ENCODE assay signal across 8 cellular contexts in the genomic region with DNA sequence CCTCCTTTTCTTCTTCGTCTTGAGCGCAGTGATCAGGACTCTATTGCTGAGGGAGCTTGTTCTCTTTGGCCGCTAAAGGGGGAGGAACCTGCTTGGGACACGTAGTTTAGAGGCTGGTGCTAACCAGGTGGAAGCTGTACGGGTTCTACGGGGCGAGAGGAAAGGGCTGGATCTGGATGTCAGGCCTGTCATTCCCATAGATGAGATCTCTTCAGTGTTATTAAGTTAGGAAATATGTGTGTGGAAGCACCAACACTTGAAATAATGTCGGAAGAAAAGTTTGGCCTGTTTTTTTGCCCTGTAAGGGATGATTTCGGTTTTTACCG. TPM values are rescaled to one million over a fixed set of nuclear protein-coding genes. Genes with fewer than 3 reads are reported as not detected.
DNase-seq lines count a peak whose midpoint lies in the region; ATAC-seq and TF ChIP-seq lines count a peak whose summit lies in the region.

No MANE protein-coding gene starts in this region.

- no peaks in the 10 kb centered on the region for H3K9me3 ChIP-seq in WERI-Rb-1 (ENCODE audit: severe bottlenecking)
- no peaks in the 10 kb centered on the region for H3K9me3 ChIP-seq in muscle layer of duodenum (ENCODE audit: control insufficient read depth in 1 of 2, low read length in 2 of 2)
- H3K9me3 ChIP-seq in vagina: no peaks in the 10 kb centered on the region

- ATAC-seq in GM21528 (IDR thresholded peaks at IDR 0.05; ENCODE audit: low FRiP score, unreplicated experiment): peak; percentile 61

- peaks cover 40% of the 10 kb centered on the region for H3K36me3 ChIP-seq in WERI-Rb-1
- peaks cover 7 to 20% of the 10 kb centered on the region in 2 donors for H3K36me3 ChIP-seq in muscle layer of duodenum (ENCODE audit: control insufficient read depth in 1 of 2, insufficient read depth in 2 of 2, low read length in 2 of 2)
- peaks cover 0 to 16% of the 10 kb centered on the region in 2 donors for H3K36me3 ChIP-seq in vagina

- intact Hi-C loops in vagina (cut with DNase I): no loop called here

- TF ChIP-seq CTCF in WERI-Rb-1 (IDR thresholded peaks at IDR 0.05; ENCODE audit: low read depth, low read length) (no peak), epithelial cell of proximal tubule (conservative IDR thresholded peaks at IDR 0.05; ENCODE audit: low read depth, low read length) (no peak), vagina (IDR thresholded peaks at IDR 0.05) (no peak)

- H3K27ac ChIP-seq in WERI-Rb-1 (peak overlapping the region; percentile 85), muscle layer of duodenum (ENCODE audit: low read length) (peak overlapping the region; percentile 95), vagina (peak overlapping the region; percentile 88)

- H3K27me3 ChIP-seq in WERI-Rb-1 (ENCODE audit: insufficient read depth, low read depth, severe bottlenecking): no peaks in the 10 kb centered on the region
- no peaks in the 10 kb centered on the region for H3K27me3 ChIP-seq in muscle layer of duodenum (ENCODE audit: low read depth, low read length)
- no peaks in the 10 kb centered on the region for H3K27me3 ChIP-seq in vagina

- peak overlapping the region; percentile 83 for H3K4me3 ChIP-seq in WERI-Rb-1 (ENCODE audit: low read depth, low read length)
- H3K4me3 ChIP-seq in epithelial cell of proximal tubule (ENCODE audit: low read depth, low read length): peak overlapping the region; percentile 97
- H3K4me3 ChIP-seq in muscle layer of duodenum (ENCODE audit: low read depth in 1 of 2, low read length in 2 of 2): peak overlapping the region; percentile 95 to 100
- peak overlapping the region; percentile 99 to 100 for H3K4me3 ChIP-seq in vagina

- H3K4me1 ChIP-seq in muscle layer of duodenum (ENCODE audit: control insufficient read depth in 1 of 2, insufficient read depth in 2 of 2, low read length in 2 of 2) (peaks cover 14 to 37% of the 10 kb centered on the region in 2 donors), vagina (peaks cover 37% of the 10 kb centered on the region)

- peak; percentile 38 for DNase-seq in NCI-H345 (lab: John Stamatoyannopoulos, UW)
- no peak for DNase-seq in NCI-H345 treated with DMSO at 0.1 percent for 48 hours (lab: John Stamatoyannopoulos, UW; ENCODE audit: unreplicated experiment)
- peak; percentile 38 for DNase-seq in HT1080 (ENCODE audit: low read depth)
- peak; percentile 27 for DNase-seq in WERI-Rb-1
- no peak for DNase-seq in epithelial cell of proximal tubule (ENCODE audit: low read depth)
- DNase-seq in vagina (ENCODE audit: extremely low spot score in 2 of 2): no peak

- no peak for TF ChIP-seq POLR2A in vagina (IDR thresholded peaks at IDR 0.05)

RNA-seq across cellular contexts. Expression of a gene that starts 0.6 kb away (rescaled TPM):
- 78.0 and 83.6 TPM in 2 replicates for total RNA-seq in HT1080 (2014; rRNA removed; shearing (Covaris generic))
- 95.1 and 115 TPM in 2 replicates for polyA plus RNA-seq in HT1080 (2015; cell fraction: cytosol; rRNA removed)
- polyA plus RNA-seq in HT1080 (2015; cell fraction: nucleus; rRNA removed): 123 and 125 TPM in 2 replicates
- total RNA-seq in epithelial cell of proximal tubule (66.5 and 92.2 TPM in 2 replicates), vagina (57.5 TPM)

RNA-seq across cellular contexts. Expression of a gene that starts 32.0 kb away (rescaled TPM):
- 121 and 144 TPM in 2 replicates for total RNA-seq in HT1080 (2014; rRNA removed; shearing (Covaris generic))
- polyA plus RNA-seq in HT1080 (2015; cell fraction: cytosol; rRNA removed): 284 and 328 TPM in 2 replicates
- 374 and 432 TPM in 2 replicates for polyA plus RNA-seq in HT1080 (2015; cell fraction: nucleus; rRNA removed)
- total RNA-seq in epithelial cell of proximal tubule: 106 and 159 TPM in 2 replicates
- total RNA-seq in vagina: 30.4 TPM

RNA-seq across cellular contexts. Expression of a gene that starts 32.6 kb away (rescaled TPM):
- 39.7 and 41.7 TPM in 2 replicates for total RNA-seq in HT1080 (2014; rRNA removed; shearing (Covaris generic))
- polyA plus RNA-seq in HT1080 (2015; cell fraction: cytosol; rRNA removed): 30.3 and 35.1 TPM in 2 replicates
- 38.5 and 47.0 TPM in 2 replicates for polyA plus RNA-seq in HT1080 (2015; cell fraction: nucleus; rRNA removed)
- 19.4 and 29.9 TPM in 2 replicates for total RNA-seq in epithelial cell of proximal tubule
- 3.7 TPM for total RNA-seq in vagina

RNA-seq across cellular contexts. Expression of a gene that starts 37.5 kb away (rescaled TPM):
- total RNA-seq in HT1080 (2014; rRNA removed; shearing (Covaris generic)): not detected in 2 replicates
- polyA plus RNA-seq in HT1080 (2015; cell fraction: cytosol; rRNA removed): not detected in 2 replicates
- polyA plus RNA-seq in HT1080 (2015; cell fraction: nucleus; rRNA removed): not detected in 2 replicates
- 0.17 and 1.5 TPM in 2 replicates for total RNA-seq in epithelial cell of proximal tubule
- not detected for total RNA-seq in vagina

Comparison
In these comparisons a context has a peak if more than half of its experiments do, and no peak if none do; other contexts are left out.
1. DNase-seq: peak in NCI-H345 (single experiment), HT1080 (single experiment) and WERI-Rb-1 (single experiment); none in NCI-H345 treated with DMSO at 0.1 percent for 48 hours (single experiment), epithelial cell of proximal tubule (single experiment) and vagina (0 of 2).
2. Peak in every context shown above with its lines, with median percentiles within 50 percentile points of each other: H3K27ac ChIP-seq and H3K4me3 ChIP-seq.